Comparison of ENCODE assay signal across 8 cellular contexts in the genomic region with DNA sequence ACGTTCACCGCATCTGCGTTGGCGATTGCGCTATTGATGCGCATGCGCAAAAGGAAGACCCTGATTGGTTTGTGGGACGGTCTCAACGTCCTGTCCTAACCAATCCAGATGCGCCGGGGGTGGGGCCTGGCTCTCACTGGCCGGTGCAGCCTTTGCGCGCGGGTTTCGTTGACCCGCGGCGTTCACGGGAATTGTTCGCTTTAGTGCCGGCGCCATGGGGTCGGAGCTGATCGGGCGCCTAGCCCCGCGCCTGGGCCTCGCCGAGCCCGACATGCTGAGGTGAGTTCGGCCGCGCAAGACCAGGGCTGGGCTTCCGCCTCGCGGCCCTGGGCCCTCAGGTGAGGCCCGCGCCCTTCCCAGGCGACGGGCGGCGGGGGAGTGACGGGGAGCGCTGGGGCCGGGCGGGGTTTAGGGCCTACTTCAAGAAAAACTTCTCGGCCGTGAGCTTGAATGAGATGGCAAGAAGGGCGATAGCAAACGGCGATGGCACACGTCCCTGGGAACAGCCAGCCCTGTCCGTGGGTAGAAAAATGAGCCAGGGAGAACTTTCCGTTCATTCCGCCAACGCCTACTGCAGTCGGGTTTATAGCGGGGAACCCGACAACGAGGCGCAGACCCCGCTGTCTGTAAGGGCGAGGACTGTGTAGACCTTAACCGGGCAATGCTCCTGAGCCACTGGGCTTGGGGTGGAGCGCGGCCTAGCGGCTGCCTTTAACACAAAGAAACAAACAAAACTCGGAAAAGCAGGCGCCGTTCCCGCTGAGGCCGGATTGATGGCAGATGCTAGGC. TPM values are rescaled to one million over a fixed set of nuclear protein-coding genes. Genes with fewer than 3 reads are reported as not detected.
DNase-seq lines count a peak whose midpoint lies in the region; ATAC-seq and TF ChIP-seq lines count a peak whose summit lies in the region.

A gene with protein sequence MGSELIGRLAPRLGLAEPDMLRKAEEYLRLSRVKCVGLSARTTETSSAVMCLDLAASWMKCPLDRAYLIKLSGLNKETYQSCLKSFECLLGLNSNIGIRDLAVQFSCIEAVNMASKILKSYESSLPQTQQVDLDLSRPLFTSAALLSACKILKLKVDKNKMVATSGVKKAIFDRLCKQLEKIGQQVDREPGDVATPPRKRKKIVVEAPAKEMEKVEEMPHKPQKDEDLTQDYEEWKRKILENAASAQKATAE (plus strand): TSS at position 168 of the 789 bp plus-strand sequence. CDS start 47 bp downstream, at position 215.

- H3K9me3 ChIP-seq in CD4-positive, CD25-positive, alpha-beta regulatory T cell (ENCODE audit: control insufficient read depth in 2 of 2, low read length in 2 of 2): no peaks in the 10 kb centered on the region
- H3K9me3 ChIP-seq in duodenal mucosa (ENCODE audit: control insufficient read depth in 1 of 2, low read length in 2 of 2): no peaks in the 10 kb centered on the region

- no peaks in the 10 kb centered on the region for H3K9me3 Mint-ChIP-seq in CD4-positive, CD25-positive, alpha-beta regulatory T cell

- peaks cover 27% of the 10 kb centered on the region for H3K4me1 ChIP-seq in CD4-positive, CD25-positive, alpha-beta regulatory T cell (ENCODE audit: control insufficient read depth, insufficient read depth, low read length, poor library complexity, severe bottlenecking)
- H3K4me1 ChIP-seq in duodenal mucosa (ENCODE audit: control insufficient read depth in 1 of 2, insufficient read depth in 2 of 2, low read length in 2 of 2): peaks cover 44% of the 10 kb centered on the region in 2 donors

- peak within 1 kb of the TSS in 1 of 3 donors; percentile 16 for H3K27ac Mint-ChIP-seq in CD4-positive, CD25-positive, alpha-beta regulatory T cell

- no peak for TF ChIP-seq CTCF in lower leg skin (IDR thresholded peaks at IDR 0.05)

- peak within 1 kb of the TSS; percentile 92 for H3K4me3 ChIP-seq in CD4-positive, CD25-positive, alpha-beta regulatory T cell (ENCODE audit: low read depth, low read length)
- peak within 1 kb of the TSS; percentile 77 to 98 for H3K4me3 ChIP-seq in duodenal mucosa (ENCODE audit: low read depth in 1 of 2, low read length in 2 of 2)
- peak within 1 kb of the TSS; percentile 89 for H3K4me3 ChIP-seq in lower leg skin (ENCODE audit: low read depth, poor library complexity, severe bottlenecking)

- peak; percentile 78 to 79 for ATAC-seq in CD4-positive, CD25-positive, alpha-beta regulatory T cell (ENCODE audit: low read depth in 2 of 2)
- peak; percentile 63 for ATAC-seq in GM19351 (IDR thresholded peaks at IDR 0.05; ENCODE audit: unreplicated experiment)
- peak; percentile 72 for ATAC-seq in HG03520 (IDR thresholded peaks at IDR 0.05; ENCODE audit: unreplicated experiment)

- intact Hi-C loops in lower leg skin (cut with DNase I; ENCODE audit: low total_unique reads): no loop called here

- DNase-seq in CD4-positive, CD25-positive, alpha-beta regulatory T cell: peak; percentile 96 to 98 (median 97)
- DNase-seq in NCI-H748 treated with DMSO at 0.1 percent for 48 hours (lab: John Stamatoyannopoulos, UW) (peak; percentile 91), lower leg skin (ENCODE audit: low spot score in 2 of 2) (peak; percentile 98 to 100)
- peak; percentile 96 for DNase-seq in activated CD4-positive, alpha-beta T cell treated with anti-CD3 and anti-CD28 coated beads, Interleukin-2, amount 50 U/mL, for 4 hours
- peak; percentile 95 to 96 for DNase-seq in stimulated activated CD4-positive, alpha-beta T cell treated with anti-CD3 and anti-CD28 coated beads, Interleukin-4, amount 100 ng/mL, for 4 hours

- no peak for TF ChIP-seq POLR2A in lower leg skin (IDR thresholded peaks at IDR 0.05)

- H3K36me3 Mint-ChIP-seq in CD4-positive, CD25-positive, alpha-beta regulatory T cell: peaks cover under 1% of the 10 kb centered on the region

- peak within 1 kb of the TSS; percentile 97 for H3K27ac ChIP-seq in CD4-positive, CD25-positive, alpha-beta regulatory T cell (ENCODE audit: insufficient read depth, low read length, poor library complexity, severe bottlenecking)
- peak within 1 kb of the TSS; percentile 97 for H3K27ac ChIP-seq in duodenal mucosa (ENCODE audit: low read depth, low read length)

- no peaks in the 10 kb centered on the region for H3K36me3 ChIP-seq in CD4-positive, CD25-positive, alpha-beta regulatory T cell (ENCODE audit: control insufficient read depth, insufficient read depth, low read length)
- H3K36me3 ChIP-seq in duodenal mucosa (ENCODE audit: control insufficient read depth in 1 of 2, insufficient read depth in 2 of 2, low read length in 2 of 2): no peaks in the 10 kb centered on the region

- H3K9ac ChIP-seq in duodenal mucosa (ENCODE audit: low read depth in 1 of 2, low read length in 2 of 2): peak within 1 kb of the TSS; percentile 87 to 94

- H3K27me3 ChIP-seq in CD4-positive, CD25-positive, alpha-beta regulatory T cell (ENCODE audit: control insufficient read depth, insufficient read depth, low read length): no peaks in the 10 kb centered on the region
- no peaks in the 10 kb centered on the region for H3K27me3 ChIP-seq in duodenal mucosa (ENCODE audit: control insufficient read depth in 1 of 2, insufficient read depth in 2 of 2, low read length in 2 of 2)

- H3K27me3 Mint-ChIP-seq in CD4-positive, CD25-positive, alpha-beta regulatory T cell: no peaks in the 10 kb centered on the region

- H3K4me3 Mint-ChIP-seq in CD4-positive, CD25-positive, alpha-beta regulatory T cell: no peak within 1 kb of the TSS

- 0% methylated on average over 59 to 70 of the region's 73 CpGs for WGBS in lower leg skin, 2 donors

- peaks cover 17 to 39% (median 28%) of the 10 kb centered on the region in 4 donors for H3K4me1 Mint-ChIP-seq in CD4-positive, CD25-positive, alpha-beta regulatory T cell

RNA-seq across cellular contexts. Expression of the gene that starts here (rescaled TPM):
- total RNA-seq in CD4-positive, CD25-positive, alpha-beta regulatory T cell: 8.7 TPM
- polyA plus RNA-seq in CD4-positive, CD25-positive, alpha-beta regulatory T cell: 1 to 10 TPM in 3 of 4 donors, under 1 TPM in 1; 0.83 to 1.9 (median 1.6) TPM
- 1 to 10 TPM in 2 of 4 donors, under 1 TPM in 1, not detected in 1; 0.49 to 1.5 (median 1.2) TPM for total RNA-seq in lower leg skin

Comparison
In these comparisons a context has a peak if more than half of its experiments do, and no peak if none do; other contexts are left out.
1. Peak in every context shown above with its lines: DNase-seq, ATAC-seq, H3K4me3 ChIP-seq and H3K27ac ChIP-seq.